ENCODE assay signal across 1 cellular context in genomic region chr3:53464424-53464823, GRCh38.
A peak's percentile ranks its signal among the peaks of the same experiment; 100 is the strongest.
TF ChIP-seq lines count a peak whose summit lies in the region.

No MANE protein-coding gene starts in this region.

TF ChIP-seq in HepG2, 621 proteins besides CTCF, POLR2A, EP300 and RAD21 (continued from another document and continues in another):
- TF ChIP-seq, protein P1, sequence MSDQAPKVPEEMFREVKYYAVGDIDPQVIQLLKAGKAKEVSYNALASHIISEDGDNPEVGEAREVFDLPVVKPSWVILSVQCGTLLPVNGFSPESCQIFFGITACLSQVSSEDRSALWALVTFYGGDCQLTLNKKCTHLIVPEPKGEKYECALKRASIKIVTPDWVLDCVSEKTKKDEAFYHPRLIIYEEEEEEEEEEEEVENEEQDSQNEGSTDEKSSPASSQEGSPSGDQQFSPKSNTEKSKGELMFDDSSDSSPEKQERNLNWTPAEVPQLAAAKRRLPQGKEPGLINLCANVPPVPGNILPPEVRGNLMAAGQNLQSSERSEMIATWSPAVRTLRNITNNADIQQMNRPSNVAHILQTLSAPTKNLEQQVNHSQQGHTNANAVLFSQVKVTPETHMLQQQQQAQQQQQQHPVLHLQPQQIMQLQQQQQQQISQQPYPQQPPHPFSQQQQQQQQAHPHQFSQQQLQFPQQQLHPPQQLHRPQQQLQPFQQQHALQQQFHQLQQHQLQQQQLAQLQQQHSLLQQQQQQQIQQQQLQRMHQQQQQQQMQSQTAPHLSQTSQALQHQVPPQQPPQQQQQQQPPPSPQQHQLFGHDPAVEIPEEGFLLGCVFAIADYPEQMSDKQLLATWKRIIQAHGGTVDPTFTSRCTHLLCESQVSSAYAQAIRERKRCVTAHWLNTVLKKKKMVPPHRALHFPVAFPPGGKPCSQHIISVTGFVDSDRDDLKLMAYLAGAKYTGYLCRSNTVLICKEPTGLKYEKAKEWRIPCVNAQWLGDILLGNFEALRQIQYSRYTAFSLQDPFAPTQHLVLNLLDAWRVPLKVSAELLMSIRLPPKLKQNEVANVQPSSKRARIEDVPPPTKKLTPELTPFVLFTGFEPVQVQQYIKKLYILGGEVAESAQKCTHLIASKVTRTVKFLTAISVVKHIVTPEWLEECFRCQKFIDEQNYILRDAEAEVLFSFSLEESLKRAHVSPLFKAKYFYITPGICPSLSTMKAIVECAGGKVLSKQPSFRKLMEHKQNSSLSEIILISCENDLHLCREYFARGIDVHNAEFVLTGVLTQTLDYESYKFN (CRISPR knock-in tag; conservative IDR thresholded peaks at IDR 0.05): peak; percentile 31; the same call in 1 of the 2 replicates
- TF ChIP-seq NR3C1 (CRISPR knock-in tag; IDR thresholded peaks at IDR 0.05) (no peak), FOXO1 (CRISPR knock-in tag; IDR thresholded peaks at IDR 0.05) (no peak), ZMYM3 (CRISPR knock-in tag; IDR thresholded peaks at IDR 0.05) (no peak), ZNF3 (CRISPR knock-in tag; IDR thresholded peaks at IDR 0.05) (no peak), ZSCAN31 (CRISPR knock-in tag; IDR thresholded peaks at IDR 0.05; ENCODE audit: low read depth) (no peak), BATF2 (CRISPR knock-in tag; IDR thresholded peaks at IDR 0.05) (no peak), HOXD1 (CRISPR knock-in tag; IDR thresholded peaks at IDR 0.05) (no peak), HOXA3 (CRISPR knock-in tag; IDR thresholded peaks at IDR 0.05) (no peak), ZNF407 (CRISPR knock-in tag; IDR thresholded peaks at IDR 0.05; ENCODE audit: not compliant biosample characterization) (no peak), SKI (IDR thresholded peaks at IDR 0.05; ENCODE audit: partially characterized antibody) (no peak), ZNF788 (CRISPR knock-in tag; IDR thresholded peaks at IDR 0.05; ENCODE audit: borderline replicate concordance) (no peak), DDIT3 (CRISPR knock-in tag; IDR thresholded peaks at IDR 0.05) (no peak), ARID4A (CRISPR knock-in tag; IDR thresholded peaks at IDR 0.05; ENCODE audit: borderline replicate concordance) (no peak), ZNF547 (CRISPR knock-in tag; IDR thresholded peaks at IDR 0.05) (no peak), TEAD3 (CRISPR knock-in tag; optimal IDR thresholded peaks at IDR 0.05; ENCODE audit: borderline replicate concordance) (peak; percentile 90), SALL2 (CRISPR knock-in tag; IDR thresholded peaks at IDR 0.05) (no peak), EZH2 (conservative IDR thresholded peaks at IDR 0.05; ENCODE audit: low read depth, low read length) (no peak), YEATS2 (CRISPR knock-in tag; IDR thresholded peaks at IDR 0.05; ENCODE audit: borderline replicate concordance) (no peak), NONO (IDR thresholded peaks at IDR 0.05) (no peak), NONO (CRISPR knock-in tag; conservative IDR thresholded peaks at IDR 0.05) (no peak), SP1 (IDR thresholded peaks at IDR 0.05) (no peak), SP1 (CRISPR knock-in tag; IDR thresholded peaks at IDR 0.05) (no peak), SOX5 (CRISPR knock-in tag; IDR thresholded peaks at IDR 0.05; ENCODE audit: borderline replicate concordance) (peak; percentile 22; the same call in 1 of the 2 replicates), FIP1L1 (IDR thresholded peaks at IDR 0.05; ENCODE audit: borderline replicate concordance, insufficient read depth, low read depth, low read length) (no peak), U2AF1 (optimal IDR thresholded peaks at IDR 0.05; ENCODE audit: low read depth, low read length) (no peak), LRRFIP1 (CRISPR knock-in tag; conservative IDR thresholded peaks at IDR 0.05) (no peak), ISX (CRISPR knock-in tag; conservative IDR thresholded peaks at IDR 0.05) (no peak), ZNF768 (CRISPR knock-in tag; IDR thresholded peaks at IDR 0.05) (no peak), SRF (IDR thresholded peaks at IDR 0.05; ENCODE audit: low read depth, low read length) (no peak), HMG20A (CRISPR knock-in tag; IDR thresholded peaks at IDR 0.05; ENCODE audit: borderline replicate concordance) (peak; percentile 28; the same call in 1 of the 2 replicates), ZIK1 (CRISPR knock-in tag; IDR thresholded peaks at IDR 0.05; ENCODE audit: borderline replicate concordance, low read depth) (no peak)
- TF ChIP-seq, protein P2, sequence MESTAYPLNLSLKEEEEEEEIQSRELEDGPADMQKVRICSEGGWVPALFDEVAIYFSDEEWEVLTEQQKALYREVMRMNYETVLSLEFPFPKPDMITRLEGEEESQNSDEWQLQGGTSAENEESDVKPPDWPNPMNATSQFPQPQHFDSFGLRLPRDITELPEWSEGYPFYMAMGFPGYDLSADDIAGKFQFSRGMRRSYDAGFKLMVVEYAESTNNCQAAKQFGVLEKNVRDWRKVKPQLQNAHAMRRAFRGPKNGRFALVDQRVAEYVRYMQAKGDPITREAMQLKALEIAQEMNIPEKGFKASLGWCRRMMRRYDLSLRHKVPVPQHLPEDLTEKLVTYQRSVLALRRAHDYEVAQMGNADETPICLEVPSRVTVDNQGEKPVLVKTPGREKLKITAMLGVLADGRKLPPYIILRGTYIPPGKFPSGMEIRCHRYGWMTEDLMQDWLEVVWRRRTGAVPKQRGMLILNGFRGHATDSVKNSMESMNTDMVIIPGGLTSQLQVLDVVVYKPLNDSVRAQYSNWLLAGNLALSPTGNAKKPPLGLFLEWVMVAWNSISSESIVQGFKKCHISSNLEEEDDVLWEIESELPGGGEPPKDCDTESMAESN (CRISPR knock-in tag; conservative IDR thresholded peaks at IDR 0.05): no peak
- TF ChIP-seq, protein P3, sequence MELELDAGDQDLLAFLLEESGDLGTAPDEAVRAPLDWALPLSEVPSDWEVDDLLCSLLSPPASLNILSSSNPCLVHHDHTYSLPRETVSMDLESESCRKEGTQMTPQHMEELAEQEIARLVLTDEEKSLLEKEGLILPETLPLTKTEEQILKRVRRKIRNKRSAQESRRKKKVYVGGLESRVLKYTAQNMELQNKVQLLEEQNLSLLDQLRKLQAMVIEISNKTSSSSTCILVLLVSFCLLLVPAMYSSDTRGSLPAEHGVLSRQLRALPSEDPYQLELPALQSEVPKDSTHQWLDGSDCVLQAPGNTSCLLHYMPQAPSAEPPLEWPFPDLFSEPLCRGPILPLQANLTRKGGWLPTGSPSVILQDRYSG (CRISPR knock-in tag; IDR thresholded peaks at IDR 0.05): no peak
- TF ChIP-seq, protein P4, sequence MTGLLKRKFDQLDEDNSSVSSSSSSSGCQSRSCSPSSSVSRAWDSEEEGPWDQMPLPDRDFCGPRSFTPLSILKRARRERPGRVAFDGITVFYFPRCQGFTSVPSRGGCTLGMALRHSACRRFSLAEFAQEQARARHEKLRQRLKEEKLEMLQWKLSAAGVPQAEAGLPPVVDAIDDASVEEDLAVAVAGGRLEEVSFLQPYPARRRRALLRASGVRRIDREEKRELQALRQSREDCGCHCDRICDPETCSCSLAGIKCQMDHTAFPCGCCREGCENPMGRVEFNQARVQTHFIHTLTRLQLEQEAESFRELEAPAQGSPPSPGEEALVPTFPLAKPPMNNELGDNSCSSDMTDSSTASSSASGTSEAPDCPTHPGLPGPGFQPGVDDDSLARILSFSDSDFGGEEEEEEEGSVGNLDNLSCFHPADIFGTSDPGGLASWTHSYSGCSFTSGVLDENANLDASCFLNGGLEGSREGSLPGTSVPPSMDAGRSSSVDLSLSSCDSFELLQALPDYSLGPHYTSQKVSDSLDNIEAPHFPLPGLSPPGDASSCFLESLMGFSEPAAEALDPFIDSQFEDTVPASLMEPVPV (CRISPR knock-in tag; IDR thresholded peaks at IDR 0.05): no peak
